8 cellular contexts compared by ENCODE assay signal in the genomic region with DNA sequence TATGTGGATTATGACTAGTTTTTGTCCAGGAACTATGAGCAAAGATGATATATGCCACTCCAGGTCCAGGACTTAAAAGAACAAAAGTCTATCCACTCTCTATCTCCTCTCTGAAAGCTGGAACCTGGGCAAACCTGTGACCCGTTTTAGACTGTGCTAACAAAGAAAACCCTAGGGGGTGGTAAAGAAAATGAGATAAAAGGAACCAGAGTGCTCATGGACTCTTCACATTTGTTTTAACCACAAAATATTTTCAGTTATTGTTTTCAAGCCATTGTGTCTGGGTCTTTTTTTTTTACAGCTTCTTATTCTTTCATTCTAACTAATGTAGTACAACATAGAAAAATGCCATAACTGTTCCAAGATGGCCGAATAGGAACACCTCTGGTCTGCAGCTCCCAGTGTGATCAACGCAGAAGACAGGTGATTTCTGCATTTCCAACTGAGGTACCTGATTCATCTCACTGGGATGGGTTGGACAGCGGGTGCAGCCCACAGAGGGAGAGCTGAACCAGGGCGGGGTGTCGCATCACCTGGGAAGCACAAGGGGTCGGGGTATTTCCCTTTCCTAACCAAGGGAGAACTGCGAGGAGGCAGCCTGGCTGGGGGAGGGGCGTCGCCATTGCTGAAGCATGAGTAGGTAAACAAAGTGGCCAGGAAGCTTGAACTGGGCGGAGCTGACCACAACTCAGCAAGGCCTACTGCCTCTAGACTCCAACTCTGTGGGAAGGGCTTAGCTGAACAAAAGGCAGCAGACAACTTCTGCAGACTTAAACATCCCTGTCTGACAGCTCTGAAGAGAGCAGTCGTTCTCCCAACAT. TPM values are rescaled to one million over a fixed set of nuclear protein-coding genes. Genes with fewer than 3 reads are reported as not detected.
DNase-seq lines count a peak whose midpoint lies in the region; ATAC-seq and TF ChIP-seq lines count a peak whose summit lies in the region.

No MANE protein-coding gene starts in this region.

- no peak overlapping the region for H3K27ac ChIP-seq in uterus

- no peaks in the 10 kb centered on the region for H3K4me1 ChIP-seq in uterus

- DNase-seq in A172 (ENCODE audit: low spot score): peak; percentile 38
- peak; percentile 67 for DNase-seq in OCI-M1 (lab: John Stamatoyannopoulos, UW)
- DNase-seq in fibroblast of pulmonary artery (ENCODE audit: low read depth): peak; percentile 24
- no peak for DNase-seq in uterus
- no peak for DNase-seq in stimulated activated naive CD4-positive, alpha-beta T cell treated with Interleukin-2 at 50 U/mL for 16 hours (lab: John Stamatoyannopoulos, UW)
- DNase-seq in stimulated activated CD8-positive, alpha-beta memory T cell treated with anti-CD3 and anti-CD28 coated beads, Interleukin-4, amount 100 ng/mL, for 48 hours: no peak

- no peaks in the 10 kb centered on the region for H3K36me3 ChIP-seq in uterus

- intact Hi-C loops in uterus (cut with DNase I; ENCODE audit: low total_unique reads): no loop called here

- no peaks in the 10 kb centered on the region for H3K9me3 ChIP-seq in uterus

- TF ChIP-seq CTCF in fibroblast of pulmonary artery (IDR thresholded peaks at IDR 0.05; ENCODE audit: low read length, missing control alignments) (no peak), uterus (IDR thresholded peaks at IDR 0.05) (no peak)

- H3K27me3 ChIP-seq in uterus: no peaks in the 10 kb centered on the region

- ATAC-seq in GM19351 (IDR thresholded peaks at IDR 0.05; ENCODE audit: unreplicated experiment) (peak; percentile 74), GM18511 (IDR thresholded peaks at IDR 0.05; ENCODE audit: unreplicated experiment) (no peak)

- TF ChIP-seq POLR2A in uterus (IDR thresholded peaks at IDR 0.05): no peak

- no peak overlapping the region for H3K4me3 ChIP-seq in fibroblast of pulmonary artery (replicated peaks; ENCODE audit: low read depth, low read length)
- no peak overlapping the region for H3K4me3 ChIP-seq in uterus

RNA-seq across cellular contexts. Expression of gene CHM, which starts 45.1 kb away (rescaled TPM):
- 11.6 and 12.7 TPM in 2 replicates for total RNA-seq in A172 (2014; rRNA removed; shearing (Covaris generic))
- 10 to 100 TPM; 21.3 to 53.8 (median 39.9) TPM for total RNA-seq in uterus

Comparison
In these comparisons a context has a peak if more than half of its experiments do, and no peak if none do; other contexts are left out.
1. DNase-seq: peak in A172 (single experiment), OCI-M1 (single experiment) and fibroblast of pulmonary artery (single experiment); none in uterus (0 of 2), stimulated activated naive CD4-positive, alpha-beta T cell treated with Interleukin-2 at 50 U/mL for 16 hours (single experiment) and stimulated activated CD8-positive, alpha-beta memory T cell treated with anti-CD3 and anti-CD28 coated beads, Interleukin-4, amount 100 ng/mL, for 48 hours (single experiment).